ENCODE assay signal across 29 cellular contexts in the genomic region with DNA sequence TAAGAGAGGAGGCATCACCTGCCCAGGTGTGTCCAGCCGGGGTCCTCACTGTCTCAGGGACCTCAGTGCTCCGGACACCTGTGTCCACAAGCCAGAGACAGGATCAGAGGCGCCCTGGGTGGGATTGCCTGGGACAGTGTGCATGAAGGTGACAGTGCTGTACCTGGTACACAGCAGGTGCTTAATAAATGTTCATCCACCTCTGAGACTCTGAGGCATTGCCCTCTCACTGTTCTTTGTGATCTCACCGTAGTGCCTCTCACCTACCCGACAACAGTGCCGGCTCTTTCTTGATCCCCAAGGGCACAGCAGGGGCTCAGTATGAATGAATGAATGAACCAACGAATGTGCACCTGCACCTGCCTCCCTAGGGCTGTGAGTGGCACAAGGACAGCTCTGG. TPM values are rescaled to one million over a fixed set of nuclear protein-coding genes. Genes with fewer than 3 reads are reported as not detected.
"Had no signal": no experiment of that assay in that cellular context is flagged by ENCODE, and none has a peak within 500 bp of the region (broad histone marks: within the 10 kb centered on the region; RNA-seq: fewer than 3 reads in every experiment).

No MANE protein-coding gene starts in this region.

- H3K27ac Mint-ChIP-seq: activated CD4-positive, alpha-beta T cell treated with anti-CD3 and anti-CD28 coated beads for 36 hours; activated CD4-positive, alpha-beta T cell treated with anti-CD3 and anti-CD28 coated beads, Interleukin-2, amount 10 ng/mL, durations not matched to agents 24 days and 14 days; activated CD8-positive, alpha-beta T cell treated with anti-CD3 and anti-CD28 coated beads for 36 hours; activated naive CD8-positive, alpha-beta T cell; activated T-helper 17 cell treated with anti-CD3 and anti-CD28 coated beads, Interleukin-2, amount 50 U/mL, for 72 hours; dendritic cell treated with granulocyte-macrophage colony-stimulating factor and Interleukin-4, amounts not matched to agents 40 ng/mL and 50 ng/mL, for 4 days; T-helper 17 cell; T-helper 2 cell treated with Interferon-gamma antibody and Interleukin-4, amounts not matched to agents 5 μg/mL and 100 μg/mL, for 36 hours had no signal

- H3K4me3 Mint-ChIP-seq: activated CD4-positive, alpha-beta T cell treated with anti-CD3 and anti-CD28 coated beads for 36 hours; activated CD4-positive, alpha-beta T cell treated with anti-CD3 and anti-CD28 coated beads, Interleukin-2, amount 10 ng/mL, durations not matched to agents 24 days and 14 days; activated CD8-positive, alpha-beta T cell treated with anti-CD3 and anti-CD28 coated beads for 36 hours; activated naive CD8-positive, alpha-beta T cell; activated T-cell treated with anti-CD3 and anti-CD28 coated beads, Interleukin-2, amount 50 U/mL, for 4 hours; activated T-helper 17 cell treated with anti-CD3 and anti-CD28 coated beads, Interleukin-2, amount 50 U/mL, for 72 hours; central memory CD8-positive, alpha-beta T cell; dendritic cell treated with granulocyte-macrophage colony-stimulating factor and Interleukin-4, amounts not matched to agents 40 ng/mL and 50 ng/mL, for 4 days; T-helper 17 cell; T-helper 2 cell treated with Interferon-gamma antibody and Interleukin-4, amounts not matched to agents 5 μg/mL and 100 μg/mL, for 36 hours had no signal

- H3K4me1 Mint-ChIP-seq: activated CD4-positive, alpha-beta T cell treated with anti-CD3 and anti-CD28 coated beads for 36 hours; activated T-helper 17 cell treated with anti-CD3 and anti-CD28 coated beads, Interleukin-2, amount 50 U/mL, for 72 hours had no signal

- DNase-seq: activated CD4-positive, alpha-beta T cell treated with anti-CD3 and anti-CD28 coated beads for 36 hours; activated CD4-positive, alpha-beta T cell treated with anti-CD3 and anti-CD28 coated beads, Interleukin-2, amount 10 ng/mL, durations not matched to agents 24 days and 14 days; activated CD4-positive, CD25-positive, alpha-beta regulatory T cell; activated CD4-positive, CD25-positive, alpha-beta regulatory T cell treated with anti-CD3 and anti-CD28 coated beads, Interleukin-2, amount 50 U/mL, for 72 hours; activated CD8-positive, alpha-beta memory T cell treated with anti-CD3 and anti-CD28 coated beads for 24 hours; activated CD8-positive, alpha-beta T cell treated with anti-CD3 and anti-CD28 coated beads for 36 hours; activated effector memory CD4-positive, alpha-beta T cell treated with Interleukin-2 at 50 U/mL for 16 hours; activated gamma-delta T cell treated with Interleukin-2 at 50 U/mL for 16 hours; activated naive CD4-positive, alpha-beta T cell treated with anti-CD3 and anti-CD28 coated beads, Interleukin-2, amount 50 U/mL, for 16 hours; activated naive CD4-positive, alpha-beta T cell treated with Interleukin-2 at 50 U/mL for 16 hours; activated T-cell treated with anti-CD3 and anti-CD28 coated beads, Interleukin-2, amount 50 U/mL, for 4 hours; amniotic stem cell; anterior cingulate cortex; brain microvascular endothelial cell; dorsolateral prefrontal cortex; effector memory CD4-positive, alpha-beta T cell; erythroblast; foreskin keratinocyte; gastrocnemius medialis; glutamatergic neuron; T-helper 17 cell; T1000; WERI-Rb-1 had no signal

- H3K9me3 Mint-ChIP-seq: activated CD8-positive, alpha-beta T cell treated with anti-CD3 and anti-CD28 coated beads for 36 hours; activated T-cell treated with anti-CD3 and anti-CD28 coated beads, Interleukin-2, amount 50 U/mL, for 4 hours; activated T-helper 17 cell treated with anti-CD3 and anti-CD28 coated beads, Interleukin-2, amount 50 U/mL, for 72 hours; central memory CD8-positive, alpha-beta T cell; dendritic cell treated with granulocyte-macrophage colony-stimulating factor and Interleukin-4, amounts not matched to agents 40 ng/mL and 50 ng/mL, for 4 days; T-helper 2 cell treated with Interferon-gamma antibody and Interleukin-4, amounts not matched to agents 5 μg/mL and 100 μg/mL, for 36 hours had no signal

- H3K27me3 Mint-ChIP-seq: activated CD4-positive, alpha-beta T cell treated with anti-CD3 and anti-CD28 coated beads for 36 hours; activated CD4-positive, alpha-beta T cell treated with anti-CD3 and anti-CD28 coated beads, Interleukin-2, amount 10 ng/mL, durations not matched to agents 24 days and 14 days; activated CD8-positive, alpha-beta T cell treated with anti-CD3 and anti-CD28 coated beads for 36 hours; activated naive CD8-positive, alpha-beta T cell; activated T-helper 17 cell treated with anti-CD3 and anti-CD28 coated beads, Interleukin-2, amount 50 U/mL, for 72 hours; central memory CD8-positive, alpha-beta T cell; dendritic cell treated with granulocyte-macrophage colony-stimulating factor and Interleukin-4, amounts not matched to agents 40 ng/mL and 50 ng/mL, for 4 days; T-helper 17 cell had no signal

- ATAC-seq: activated CD4-positive, alpha-beta T cell treated with anti-CD3 and anti-CD28 coated beads for 36 hours; activated CD8-positive, alpha-beta T cell treated with anti-CD3 and anti-CD28 coated beads for 36 hours; activated T-cell treated with anti-CD3 and anti-CD28 coated beads, Interleukin-2, amount 50 U/mL, for 4 hours; activated T-helper 17 cell treated with anti-CD3 and anti-CD28 coated beads, Interleukin-2, amount 50 U/mL, for 72 hours; foreskin keratinocyte; gastrocnemius medialis; T-helper 17 cell had no signal

RNA-seq across cellular contexts. Expression of a gene that starts 15.7 kb away (rescaled TPM):
- total RNA-seq: bronchial epithelial cell had no signal
